ENCODE assay signal across 8 cellular contexts in genomic region chr17:43546317-43547188, GRCh38. TPM values are rescaled to one million over a fixed set of nuclear protein-coding genes. Genes with fewer than 3 reads are reported as not detected.
DNase-seq lines count a peak whose midpoint lies in the region; ATAC-seq and TF ChIP-seq lines count a peak whose summit lies in the region.

ETV4 (minus strand) TSS chr17:43546340; CDS start chr17:43545617, 723 bp downstream.

- peaks cover 15% of the 10 kb centered on the region for H3K4me1 ChIP-seq in muscle layer of colon (ENCODE audit: insufficient read depth, low read length)

- no peaks in the 10 kb centered on the region for H3K9me3 ChIP-seq in muscle layer of colon (ENCODE audit: low read length)

- DNase-seq in COLO668 (lab: John Stamatoyannopoulos, UW; ENCODE audit: unreplicated experiment), result peak; percentile 84
- peak; percentile 95 for DNase-seq in HuH-7.5 (ENCODE audit: low spot score)
- DNase-seq in activated T-cell treated with anti-CD3 and anti-CD28 coated beads, Interleukin-2, amount 50 U/mL, for 4 hours, result peak; percentile 84
- DNase-seq in stimulated activated CD8-positive, alpha-beta memory T cell treated with anti-CD3 and anti-CD28 coated beads, Interleukin-4, amount 100 ng/mL, for 4 hours (ENCODE audit: low read depth in 2 of 2, low spot score in 1 of 2), result peak; percentile 68 to 77

- no peaks in the 10 kb centered on the region for H3K36me3 Mint-ChIP-seq in activated T-cell treated with anti-CD3 and anti-CD28 coated beads, Interleukin-2, amount 50 U/mL, for 4 hours (ENCODE audit: insufficient read depth)

- peak within 1 kb of the TSS; percentile 90 for H3K4me3 Mint-ChIP-seq in activated T-cell treated with anti-CD3 and anti-CD28 coated beads, Interleukin-2, amount 50 U/mL, for 4 hours

- H3K27me3 ChIP-seq in muscle layer of colon (ENCODE audit: control insufficient read depth in 1 of 2, insufficient read depth in 2 of 2, low read length in 2 of 2), result peaks cover 25 to 48% of the 10 kb centered on the region in 2 donors

- peaks cover 18% of the 10 kb centered on the region for H3K4me1 Mint-ChIP-seq in activated T-cell treated with anti-CD3 and anti-CD28 coated beads, Interleukin-2, amount 50 U/mL, for 4 hours (ENCODE audit: low read depth)

- H3K9ac ChIP-seq in muscle layer of colon (ENCODE audit: low read length), result no peak within 1 kb of the TSS

- peak within 1 kb of the TSS; percentile 49 to 63 for H3K4me3 ChIP-seq in muscle layer of colon (ENCODE audit: low read depth in 1 of 2, low read length in 2 of 2)

- ATAC-seq in GM21515 (IDR thresholded peaks at IDR 0.05; ENCODE audit: unreplicated experiment) (peak; percentile 80), esophagus mucosa (peak; percentile 78)
- peak; percentile 93 for ATAC-seq in activated T-cell treated with anti-CD3 and anti-CD28 coated beads, Interleukin-2, amount 50 U/mL, for 4 hours

- H3K27ac ChIP-seq in muscle layer of colon (ENCODE audit: low read depth, low read length), result no peak within 1 kb of the TSS

- H3K9me3 Mint-ChIP-seq in activated T-cell treated with anti-CD3 and anti-CD28 coated beads, Interleukin-2, amount 50 U/mL, for 4 hours, result no peaks in the 10 kb centered on the region

- peaks cover 54% of the 10 kb centered on the region for H3K27me3 Mint-ChIP-seq in activated T-cell treated with anti-CD3 and anti-CD28 coated beads, Interleukin-2, amount 50 U/mL, for 4 hours (ENCODE audit: low read depth)

- H3K36me3 ChIP-seq in muscle layer of colon (ENCODE audit: insufficient read depth, low read length), result no peaks in the 10 kb centered on the region

TF ChIP-seq in PFSK-1, 5 proteins besides CTCF, POLR2A, EP300 and RAD21:
- TF ChIP-seq POLR2AphosphoS5 (IDR thresholded peaks at IDR 0.05; ENCODE audit: low read depth, low read length) (peak; percentile 19; the same call in 1 of the 2 replicates), SIN3A (IDR thresholded peaks at IDR 0.05; ENCODE audit: borderline replicate concordance, insufficient read depth, low read length) (peak; percentile 91), REST (IDR thresholded peaks at IDR 0.05; ENCODE audit: insufficient read depth in 1 of 2, low read depth in 2 of 2, low read length in 2 of 2) (peak in 1 of 2 experiments; percentile 65; a peak in 1 of 4 replicates), TAF1 (IDR thresholded peaks at IDR 0.05; ENCODE audit: borderline replicate concordance, insufficient read depth, low read length) (peak; percentile 50; the same call in 1 of the 2 replicates), FOXP2 (optimal IDR thresholded peaks at IDR 0.05; ENCODE audit: borderline replicate concordance, extremely low read depth, extremely low read length, insufficient read depth) (peak; percentile 78)

RNA-seq across cellular contexts. Expression of gene ETV4, which starts in this region (rescaled TPM):
- 1,977 TPM for polyA plus RNA-seq in PFSK-1 (2012; ENCODE audit: insufficient read length, low read depth)
- total RNA-seq in activated T-cell treated with anti-CD3 and anti-CD28 coated beads, Interleukin-2, amount 50 U/mL, for 4 hours, result 1 to 10 TPM; 1.1 to 2.2 (median 2.2) TPM
- 5.7 TPM for total RNA-seq in esophagus mucosa
